Comparison of ENCODE assay signal across 1 cellular context in genomic region chr6:26092443-26092842, GRCh38.
TF ChIP-seq lines count a peak whose summit lies in the region.

No MANE protein-coding gene starts in this region.

TF ChIP-seq in GM12878, 131 proteins besides CTCF, POLR2A, EP300 and RAD21 (continued from another document and continues in another):
- no peak for TF ChIP-seq ZBTB4 (CRISPR knock-in tag; IDR thresholded peaks at IDR 0.05)
- no peak for TF ChIP-seq SIX5 (IDR thresholded peaks at IDR 0.05; ENCODE audit: low read depth, low read length, severe bottlenecking)
- no peak for TF ChIP-seq USF1 (IDR thresholded peaks at IDR 0.05; ENCODE audit: borderline replicate concordance, extremely low read length, insufficient read depth, low read depth, low read length)
- TF ChIP-seq ATF2 (IDR thresholded peaks at IDR 0.05; ENCODE audit: low read length) = no peak
- TF ChIP-seq TAF1 (IDR thresholded peaks at IDR 0.05; ENCODE audit: borderline replicate concordance, low read depth, low read length) = no peak
- no peak for TF ChIP-seq GABPA (IDR thresholded peaks at IDR 0.05; ENCODE audit: low read depth)
- no peak for TF ChIP-seq SMARCA5 (IDR thresholded peaks at IDR 0.05)
- no peak for TF ChIP-seq HCFC1 (IDR thresholded peaks at IDR 0.05; ENCODE audit: low read length)
- TF ChIP-seq BHLHE40 (IDR thresholded peaks at IDR 0.05; ENCODE audit: borderline replicate concordance in 1 of 2, low read depth in 2 of 2, low read length in 1 of 2) = peak in 1 of 2 experiments; percentile 40; a peak in 1 of 4 replicates
- no peak for TF ChIP-seq SUPT20H (IDR thresholded peaks at IDR 0.05; ENCODE audit: borderline replicate concordance, control insufficient read depth, low read depth, low read length)
- no peak for TF ChIP-seq SREBF2 (IDR thresholded peaks at IDR 0.05; ENCODE audit: low read length)
- TF ChIP-seq IKZF1 (conservative IDR thresholded peaks at IDR 0.05) = peak; percentile 83
- no peak for TF ChIP-seq IRF3 (IDR thresholded peaks at IDR 0.05)
- no peak; the same call in 1 of the 2 replicates for TF ChIP-seq USF2 (IDR thresholded peaks at IDR 0.05; ENCODE audit: borderline replicate concordance, low read depth, low read length)
- TF ChIP-seq MXI1 (IDR thresholded peaks at IDR 0.05; ENCODE audit: low read depth, low read length) = no peak
- no peak for TF ChIP-seq CUX1 (IDR thresholded peaks at IDR 0.05; ENCODE audit: insufficient replicate concordance, low read depth, low read length)
- no peak for TF ChIP-seq SMC3 (IDR thresholded peaks at IDR 0.05; ENCODE audit: borderline replicate concordance, low read length)
- TF ChIP-seq CBFB (IDR thresholded peaks at IDR 0.05; ENCODE audit: low read depth) = no peak
- TF ChIP-seq STAT3 (IDR thresholded peaks at IDR 0.05; ENCODE audit: low read depth, low read length) = no peak
- TF ChIP-seq KAT2A (conservative IDR thresholded peaks at IDR 0.05; ENCODE audit: control insufficient read depth, low read depth, low read length) = no peak
- no peak for TF ChIP-seq FOS (IDR thresholded peaks at IDR 0.05; ENCODE audit: borderline replicate concordance, extremely low read depth, insufficient read length)
- no peak for TF ChIP-seq ZBTB33 (IDR thresholded peaks at IDR 0.05)
- no peak for TF ChIP-seq NR2C1 (IDR thresholded peaks at IDR 0.05)
- no peak for TF ChIP-seq BCLAF1 (IDR thresholded peaks at IDR 0.05)
- no peak for TF ChIP-seq PRDM15 (CRISPR knock-in tag; IDR thresholded peaks at IDR 0.05)
- TF ChIP-seq HDAC2 (IDR thresholded peaks at IDR 0.05) = no peak
- TF ChIP-seq MYB (IDR thresholded peaks at IDR 0.05; ENCODE audit: borderline replicate concordance, low read depth, low read length) = no peak
- no peak for TF ChIP-seq POLR2AphosphoS5 (IDR thresholded peaks at IDR 0.05; ENCODE audit: low read length)
- TF ChIP-seq NR2F1 (conservative IDR thresholded peaks at IDR 0.05) = no peak
- no peak for TF ChIP-seq EGR1 (IDR thresholded peaks at IDR 0.05; ENCODE audit: borderline replicate concordance in 1 of 2, low read depth in 2 of 2, low read length in 2 of 2)
